ENCODE assay signal across 25 cellular contexts in genomic region chr6:79201935-79202334, GRCh38.
"Had no signal": no experiment of that assay in that cellular context is flagged by ENCODE, and none has a peak within 500 bp of the region (broad histone marks: within the 10 kb centered on the region; RNA-seq: fewer than 3 reads in every experiment).

No MANE protein-coding gene starts in this region.

- H3K27me3 Mint-ChIP-seq: activated CD8-positive, alpha-beta memory T cell treated with anti-CD3 and anti-CD28 coated beads, Interleukin-2, amount 10 ng/mL, durations not matched to agents 7 days and 5 days; naive B cell; stimulated activated naive B cell treated with anti-CD40 and anti-IgM and Interleukin-4, amounts not matched to agents 10 μg/mL and 1 μg/mL and 100 μg/mL, for 72 hours had no signal

- H3K4me3 Mint-ChIP-seq: activated CD8-positive, alpha-beta memory T cell treated with anti-CD3 and anti-CD28 coated beads, Interleukin-2, amount 10 ng/mL, durations not matched to agents 7 days and 5 days; activated CD8-positive, alpha-beta T cell treated with anti-CD3 and anti-CD28 coated beads, Interleukin-2, amount 10 ng/mL, durations not matched to agents 7 days and 5 days; activated naive CD4-positive, alpha-beta T cell treated with anti-CD3 and anti-CD28 coated beads for 36 hours; naive B cell; stimulated activated naive B cell treated with anti-CD40 and anti-IgM and Interleukin-4, amounts not matched to agents 10 μg/mL and 1 μg/mL and 100 μg/mL, for 72 hours had no signal

- H3K9me3 ChIP-seq: colonic mucosa, gastroesophageal sphincter, left ventricle myocardium inferior, ovary, psoas muscle, stomach, thyroid gland, upper lobe of left lung, vagina had no signal

- H3K4me1 Mint-ChIP-seq: activated CD8-positive, alpha-beta memory T cell treated with anti-CD3 and anti-CD28 coated beads, Interleukin-2, amount 10 ng/mL, durations not matched to agents 7 days and 5 days had no signal

- H3K27ac ChIP-seq: colonic mucosa, gastroesophageal sphincter, hepatocyte, left ventricle myocardium inferior, ovary, psoas muscle, stomach, thyroid gland, upper lobe of left lung, vagina had no signal

- H3K36me3 ChIP-seq: colonic mucosa, ovary, vagina had no signal

- H3K27ac Mint-ChIP-seq: activated CD8-positive, alpha-beta memory T cell treated with anti-CD3 and anti-CD28 coated beads, Interleukin-2, amount 10 ng/mL, durations not matched to agents 7 days and 5 days; activated CD8-positive, alpha-beta T cell treated with anti-CD3 and anti-CD28 coated beads, Interleukin-2, amount 10 ng/mL, durations not matched to agents 7 days and 5 days; activated naive CD4-positive, alpha-beta T cell treated with anti-CD3 and anti-CD28 coated beads for 36 hours had no signal

- H3K9me3 Mint-ChIP-seq: activated naive CD4-positive, alpha-beta T cell treated with anti-CD3 and anti-CD28 coated beads for 36 hours; naive B cell; stimulated activated naive B cell treated with anti-CD40 and anti-IgM and Interleukin-4, amounts not matched to agents 10 μg/mL and 1 μg/mL and 100 μg/mL, for 72 hours had no signal

- ATAC-seq: activated CD8-positive, alpha-beta memory T cell treated with anti-CD3 and anti-CD28 coated beads, Interleukin-2, amount 10 ng/mL, durations not matched to agents 7 days and 5 days; activated CD8-positive, alpha-beta T cell treated with anti-CD3 and anti-CD28 coated beads, Interleukin-2, amount 10 ng/mL, durations not matched to agents 7 days and 5 days; gastroesophageal sphincter; psoas muscle; right cardiac atrium; stimulated activated naive B cell treated with anti-CD40 and anti-IgM and Interleukin-4, amounts not matched to agents 10 μg/mL and 1 μg/mL and 100 μg/mL, for 72 hours had no signal

- H3K4me1 ChIP-seq: colonic mucosa, psoas muscle, stomach, thyroid gland, upper lobe of left lung, vagina had no signal

- DNase-seq: activated CD4-positive, alpha-beta T cell treated with anti-CD3 and anti-CD28 coated beads for 1 hour; activated CD8-positive, alpha-beta memory T cell treated with anti-CD3 and anti-CD28 coated beads, Interleukin-2, amount 10 ng/mL, durations not matched to agents 7 days and 5 days; activated CD8-positive, alpha-beta T cell treated with anti-CD3 and anti-CD28 coated beads, Interleukin-2, amount 10 ng/mL, durations not matched to agents 7 days and 5 days; activated effector memory CD4-positive, alpha-beta T cell treated with anti-CD3 and anti-CD28 coated beads, Interleukin-2, amount 50 U/mL, for 16 hours; activated naive CD4-positive, alpha-beta T cell treated with anti-CD3 and anti-CD28 coated beads for 36 hours; cerebellar nuclear complex; colonic mucosa; effector memory CD4-positive, alpha-beta T cell; islet precursor cell; left ventricle myocardium inferior; naive B cell; ovary; psoas muscle; stimulated activated CD4-positive, alpha-beta T cell treated with anti-CD3 and anti-CD28 coated beads, Interleukin-15, amount 100 ng/mL, for 24 hours; stimulated activated CD4-positive, alpha-beta T cell treated with anti-CD3 and anti-CD28 coated beads, Interleukin-2, amount 100 ng/mL, for 24 hours; stimulated activated naive B cell treated with anti-CD40 and anti-IgM and Interleukin-4, amounts not matched to agents 10 μg/mL and 1 μg/mL and 100 μg/mL, for 72 hours; stomach; SW 1271; thyroid gland; upper lobe of left lung had no signal

- H3K4me3 ChIP-seq: colonic mucosa, gastroesophageal sphincter, hepatocyte, left ventricle myocardium inferior, lung, ovary, psoas muscle, stomach, thyroid gland, upper lobe of left lung, vagina had no signal
